Comparison of ENCODE assay signal across 1 cellular context in genomic region chr2:218719457-218719856, GRCh38.
TF ChIP-seq lines count a peak whose summit lies in the region.

No MANE protein-coding gene starts in this region.

TF ChIP-seq in GM23338, 12 proteins besides CTCF, POLR2A, EP300 and RAD21 (continued from another document):
- TF ChIP-seq, protein P1, sequence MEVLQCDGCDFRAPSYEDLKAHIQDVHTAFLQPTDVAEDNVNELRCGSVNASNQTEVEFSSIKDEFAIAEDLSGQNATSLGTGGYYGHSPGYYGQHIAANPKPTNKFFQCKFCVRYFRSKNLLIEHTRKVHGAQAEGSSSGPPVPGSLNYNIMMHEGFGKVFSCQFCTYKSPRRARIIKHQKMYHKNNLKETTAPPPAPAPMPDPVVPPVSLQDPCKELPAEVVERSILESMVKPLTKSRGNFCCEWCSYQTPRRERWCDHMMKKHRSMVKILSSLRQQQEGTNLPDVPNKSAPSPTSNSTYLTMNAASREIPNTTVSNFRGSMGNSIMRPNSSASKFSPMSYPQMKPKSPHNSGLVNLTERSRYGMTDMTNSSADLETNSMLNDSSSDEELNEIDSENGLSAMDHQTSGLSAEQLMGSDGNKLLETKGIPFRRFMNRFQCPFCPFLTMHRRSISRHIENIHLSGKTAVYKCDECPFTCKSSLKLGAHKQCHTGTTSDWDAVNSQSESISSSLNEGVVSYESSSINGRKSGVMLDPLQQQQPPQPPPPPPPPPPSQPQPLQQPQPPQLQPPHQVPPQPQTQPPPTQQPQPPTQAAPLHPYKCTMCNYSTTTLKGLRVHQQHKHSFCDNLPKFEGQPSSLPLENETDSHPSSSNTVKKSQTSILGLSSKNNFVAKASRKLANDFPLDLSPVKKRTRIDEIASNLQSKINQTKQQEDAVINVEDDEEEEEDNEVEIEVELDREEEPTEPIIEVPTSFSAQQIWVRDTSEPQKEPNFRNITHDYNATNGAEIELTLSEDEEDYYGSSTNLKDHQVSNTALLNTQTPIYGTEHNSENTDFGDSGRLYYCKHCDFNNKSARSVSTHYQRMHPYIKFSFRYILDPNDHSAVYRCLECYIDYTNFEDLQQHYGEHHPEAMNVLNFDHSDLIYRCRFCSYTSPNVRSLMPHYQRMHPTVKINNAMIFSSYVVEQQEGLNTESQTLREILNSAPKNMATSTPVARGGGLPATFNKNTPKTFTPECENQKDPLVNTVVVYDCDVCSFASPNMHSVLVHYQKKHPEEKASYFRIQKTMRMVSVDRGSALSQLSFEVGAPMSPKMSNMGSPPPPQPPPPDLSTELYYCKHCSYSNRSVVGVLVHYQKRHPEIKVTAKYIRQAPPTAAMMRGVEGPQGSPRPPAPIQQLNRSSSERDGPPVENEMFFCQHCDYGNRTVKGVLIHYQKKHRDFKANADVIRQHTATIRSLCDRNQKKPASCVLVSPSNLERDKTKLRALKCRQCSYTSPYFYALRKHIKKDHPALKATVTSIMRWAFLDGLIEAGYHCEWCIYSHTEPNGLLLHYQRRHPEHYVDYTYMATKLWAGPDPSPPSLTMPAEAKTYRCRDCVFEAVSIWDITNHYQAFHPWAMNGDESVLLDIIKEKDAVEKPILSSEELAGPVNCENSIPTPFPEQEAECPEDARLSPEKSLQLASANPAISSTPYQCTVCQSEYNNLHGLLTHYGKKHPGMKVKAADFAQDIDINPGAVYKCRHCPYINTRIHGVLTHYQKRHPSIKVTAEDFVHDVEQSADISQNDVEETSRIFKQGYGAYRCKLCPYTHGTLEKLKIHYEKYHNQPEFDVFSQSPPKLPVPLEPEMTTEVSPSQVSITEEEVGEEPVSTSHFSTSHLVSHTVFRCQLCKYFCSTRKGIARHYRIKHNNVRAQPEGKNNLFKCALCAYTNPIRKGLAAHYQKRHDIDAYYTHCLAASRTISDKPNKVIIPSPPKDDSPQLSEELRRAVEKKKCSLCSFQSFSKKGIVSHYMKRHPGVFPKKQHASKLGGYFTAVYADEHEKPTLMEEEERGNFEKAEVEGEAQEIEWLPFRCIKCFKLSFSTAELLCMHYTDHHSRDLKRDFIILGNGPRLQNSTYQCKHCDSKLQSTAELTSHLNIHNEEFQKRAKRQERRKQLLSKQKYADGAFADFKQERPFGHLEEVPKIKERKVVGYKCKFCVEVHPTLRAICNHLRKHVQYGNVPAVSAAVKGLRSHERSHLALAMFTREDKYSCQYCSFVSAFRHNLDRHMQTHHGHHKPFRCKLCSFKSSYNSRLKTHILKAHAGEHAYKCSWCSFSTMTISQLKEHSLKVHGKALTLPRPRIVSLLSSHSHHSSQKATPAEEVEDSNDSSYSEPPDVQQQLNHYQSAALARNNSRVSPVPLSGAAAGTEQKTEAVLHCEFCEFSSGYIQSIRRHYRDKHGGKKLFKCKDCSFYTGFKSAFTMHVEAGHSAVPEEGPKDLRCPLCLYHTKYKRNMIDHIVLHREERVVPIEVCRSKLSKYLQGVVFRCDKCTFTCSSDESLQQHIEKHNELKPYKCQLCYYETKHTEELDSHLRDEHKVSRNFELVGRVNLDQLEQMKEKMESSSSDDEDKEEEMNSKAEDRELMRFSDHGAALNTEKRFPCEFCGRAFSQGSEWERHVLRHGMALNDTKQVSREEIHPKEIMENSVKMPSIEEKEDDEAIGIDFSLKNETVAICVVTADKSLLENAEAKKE (CRISPR knock-in tag; IDR thresholded peaks at IDR 0.05) = no peak
- TF ChIP-seq CREB1 (CRISPR knock-in tag; IDR thresholded peaks at IDR 0.05; ENCODE audit: low read depth) (no peak), ZNF114 (CRISPR knock-in tag; IDR thresholded peaks at IDR 0.05) (no peak), STAT1 (IDR thresholded peaks at IDR 0.05; ENCODE audit: unreplicated experiment) (no peak), EZH2phosphoT487 (IDR thresholded peaks at IDR 0.05; ENCODE audit: unreplicated experiment) (no peak), REST (IDR thresholded peaks at IDR 0.05; ENCODE audit: unreplicated experiment) (no peak), JUNB (IDR thresholded peaks at IDR 0.05; ENCODE audit: unreplicated experiment) (no peak), ZNF331 (CRISPR knock-in tag; IDR thresholded peaks at IDR 0.05; ENCODE audit: low read depth) (no peak), POLR2AphosphoS5 (IDR thresholded peaks at IDR 0.05; ENCODE audit: low read depth) (no peak)
